In the genomic region with DNA sequence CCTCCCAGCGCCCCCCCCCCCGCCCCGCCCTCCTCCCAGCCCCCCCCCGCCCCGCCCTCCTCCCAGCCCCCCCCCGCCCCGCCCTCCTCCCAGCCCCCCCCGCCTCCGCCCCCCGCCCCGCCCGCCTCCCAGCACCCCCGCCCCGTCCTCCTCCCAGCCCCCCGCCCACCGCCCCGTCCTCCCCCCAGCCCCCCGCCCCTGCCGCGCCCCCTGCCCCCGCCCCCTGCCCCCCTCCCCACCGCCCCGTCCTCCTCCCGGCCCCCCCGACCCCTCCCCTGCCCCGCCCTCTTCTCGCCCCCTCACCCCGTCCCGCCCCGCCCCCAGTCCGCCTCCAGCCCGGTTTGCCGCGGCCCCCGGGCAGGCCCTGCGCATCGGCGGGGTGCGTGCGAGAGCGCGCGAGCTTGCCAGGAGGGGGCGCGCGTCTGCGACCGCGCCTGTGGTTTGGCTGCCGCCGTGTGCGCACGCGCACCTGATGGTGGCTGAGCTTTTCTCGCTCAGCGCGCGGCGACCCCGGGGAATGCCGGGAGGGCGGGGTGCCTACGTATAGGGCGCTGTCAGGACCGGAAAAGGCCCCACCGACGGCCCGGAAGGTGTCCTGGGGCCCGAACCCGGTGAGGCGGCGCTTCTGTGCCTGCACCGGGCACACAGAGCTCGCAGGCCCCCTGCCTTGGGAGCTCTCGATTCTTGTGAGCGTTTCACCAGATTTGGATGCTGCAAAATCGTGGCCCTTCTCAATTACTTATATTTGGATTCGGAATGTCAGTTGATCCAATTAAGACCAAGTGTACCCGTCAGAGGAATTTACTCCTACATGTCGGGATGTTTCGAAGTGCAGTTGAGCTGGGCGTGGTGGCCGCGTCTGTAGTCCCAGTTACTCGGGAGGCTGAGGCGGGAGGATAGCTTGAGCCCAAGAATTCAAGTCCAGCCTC, we compare ENCODE assay signal across 8 cellular contexts. TPM values are rescaled to one million over a fixed set of nuclear protein-coding genes. Genes with fewer than 3 reads are reported as not detected.
DNase-seq lines count a peak whose midpoint lies in the region; ATAC-seq lines count a peak whose summit lies in the region.

No MANE protein-coding gene starts in this region.

- H3K27ac Mint-ChIP-seq in effector memory CD8-positive, alpha-beta T cell: peak overlapping the region; percentile 96

- H3K36me3 Mint-ChIP-seq in effector memory CD8-positive, alpha-beta T cell (ENCODE audit: insufficient read depth): peaks cover 18% of the 10 kb centered on the region

- peaks cover 14 to 15% of the 10 kb centered on the region in 2 donors for H3K4me1 Mint-ChIP-seq in effector memory CD8-positive, alpha-beta T cell (ENCODE audit: low read depth in 2 of 2)

- DNase-seq in D341Med (ENCODE audit: low spot score): peak; percentile 99
- peak in 74 of 76 experiments; percentile 49 to 97 (median 94) for DNase-seq in HUDEP-2 (lab: John Stamatoyannopoulos, UW; ENCODE audit: unreplicated experiment in 76 of 76)
- DNase-seq in NOMO-1 (lab: John Stamatoyannopoulos, UW; ENCODE audit: unreplicated experiment in 2 of 2): peak; percentile 92 to 94
- peak; percentile 91 to 97 (median 94) for DNase-seq in activated CD8-positive, alpha-beta memory T cell treated with anti-CD3 and anti-CD28 coated beads for 48 hours (ENCODE audit: low read depth in 2 of 3, low spot score in 2 of 3)
- DNase-seq in effector memory CD8-positive, alpha-beta T cell: peak; percentile 94 to 97 (median 94)
- peak; percentile 98 for DNase-seq in mesenteric fat pad (ENCODE audit: low spot score)
- peak; percentile 94 for DNase-seq in stimulated activated CD8-positive, alpha-beta memory T cell treated with anti-CD3 and anti-CD28 coated beads, Interleukin-12 subunit alpha, Interleukin-12 subunit beta, amount 100 ng/mL, for 4 hours (ENCODE audit: low read depth)

- no peaks in the 10 kb centered on the region for H3K9me3 Mint-ChIP-seq in effector memory CD8-positive, alpha-beta T cell

- peaks cover 0 to 6% of the 10 kb centered on the region in 2 donors for H3K27me3 Mint-ChIP-seq in effector memory CD8-positive, alpha-beta T cell

- ATAC-seq in GM21390 (IDR thresholded peaks at IDR 0.05; ENCODE audit: unreplicated experiment): peak; percentile 82
- ATAC-seq in effector memory CD8-positive, alpha-beta T cell (replicated peaks): peak; percentile 88

- peak overlapping the region; percentile 72 to 77 for H3K4me3 Mint-ChIP-seq in effector memory CD8-positive, alpha-beta T cell

RNA-seq across cellular contexts. Expression of a gene that starts 0.5 kb away (rescaled TPM):
- total RNA-seq in mesenteric fat pad: 27.0 TPM

RNA-seq across cellular contexts. Expression of a gene that starts 36.1 kb away (rescaled TPM):
- total RNA-seq in mesenteric fat pad: 305 TPM

RNA-seq across cellular contexts. Expression of a gene that starts 44.2 kb away (rescaled TPM):
- 11.5 TPM for total RNA-seq in mesenteric fat pad

Comparison
In these comparisons a context has a peak if more than half of its experiments do, and no peak if none do; other contexts are left out.
1. Peak in every context shown above with its lines: DNase-seq and ATAC-seq.